ENCODE assay signal across 8 cellular contexts in genomic region chr19:48752511-48753365, GRCh38. TPM values are rescaled to one million over a fixed set of nuclear protein-coding genes. Genes with fewer than 3 reads are reported as not detected.
DNase-seq lines count a peak whose midpoint lies in the region; ATAC-seq and TF ChIP-seq lines count a peak whose summit lies in the region.

TSS of gene FUT1 (minus strand) at chr19:48752641. CDS start at chr19:48751281, 1,360 bp downstream.

- peak; percentile 79 for ATAC-seq in activated T-helper 17 cell treated with anti-CD3 and anti-CD28 coated beads, Interleukin-2, amount 50 U/mL, for 72 hours (replicated peaks)
- ATAC-seq in HG02973 (IDR thresholded peaks at IDR 0.05; ENCODE audit: unreplicated experiment) (no peak), GM19452 (IDR thresholded peaks at IDR 0.05; ENCODE audit: unreplicated experiment) (no peak)

- peak within 1 kb of the TSS; percentile 73 for H2AFZ ChIP-seq in neuron (ENCODE audit: low read depth, low read length)

- no peak for TF ChIP-seq CTCF in foreskin fibroblast (IDR thresholded peaks at IDR 0.05; ENCODE audit: low read depth, low read length)

- no peaks in the 10 kb centered on the region for H3K36me3 ChIP-seq in neuron (ENCODE audit: insufficient read depth, low read length)

- H3K4me3 Mint-ChIP-seq in activated T-helper 17 cell treated with anti-CD3 and anti-CD28 coated beads, Interleukin-2, amount 50 U/mL, for 72 hours = peak within 1 kb of the TSS; percentile 78

- no peak within 1 kb of the TSS for H3K27ac Mint-ChIP-seq in activated T-helper 17 cell treated with anti-CD3 and anti-CD28 coated beads, Interleukin-2, amount 50 U/mL, for 72 hours

- peaks cover 10% of the 10 kb centered on the region for H3K4me1 ChIP-seq in neuron (ENCODE audit: insufficient read depth, low read length)

- H3K27me3 Mint-ChIP-seq in activated T-helper 17 cell treated with anti-CD3 and anti-CD28 coated beads, Interleukin-2, amount 50 U/mL, for 72 hours = peaks cover 10% of the 10 kb centered on the region

- H3K9me3 Mint-ChIP-seq in activated T-helper 17 cell treated with anti-CD3 and anti-CD28 coated beads, Interleukin-2, amount 50 U/mL, for 72 hours = no peaks in the 10 kb centered on the region

- DNase-seq in NCI-H1436 (lab: John Stamatoyannopoulos, UW) (peak; percentile 96), NCI-H1436 treated with DMSO at 0.1 percent for 48 hours (lab: John Stamatoyannopoulos, UW) (no peak), NCI-H2227 treated with DMSO at 0.1 percent for 48 hours (lab: John Stamatoyannopoulos, UW) (peak; percentile 53), foreskin fibroblast (peak in 1 of 2 donors; percentile 49)

- peaks cover 60% of the 10 kb centered on the region for H3K27me3 ChIP-seq in neuron (ENCODE audit: insufficient read depth, low read length)

- H3K36me3 Mint-ChIP-seq in activated T-helper 17 cell treated with anti-CD3 and anti-CD28 coated beads, Interleukin-2, amount 50 U/mL, for 72 hours (ENCODE audit: low read depth) = no peaks in the 10 kb centered on the region

- H3K4me1 Mint-ChIP-seq in activated T-helper 17 cell treated with anti-CD3 and anti-CD28 coated beads, Interleukin-2, amount 50 U/mL, for 72 hours = peaks cover 8% of the 10 kb centered on the region

- H3K4me3 ChIP-seq in foreskin fibroblast (ENCODE audit: low read depth in 1 of 2, low read length in 2 of 2) (peak within 1 kb of the TSS; percentile 9 to 30), neuron (ENCODE audit: low read length) (peak within 1 kb of the TSS; percentile 12)

- H3K9me3 ChIP-seq in neuron (ENCODE audit: low read length) = peaks cover 2% of the 10 kb centered on the region

RNA-seq across cellular contexts. Expression of gene FUT1, which starts in this region (rescaled TPM):
- under 1 TPM; 0.30 to 0.40 TPM for total RNA-seq in activated T-helper 17 cell treated with anti-CD3 and anti-CD28 coated beads, Interleukin-2, amount 50 U/mL, for 72 hours

Comparison
In these comparisons a context has a peak if more than half of its experiments do, and no peak if none do; other contexts are left out.
1. Peak in ATAC-seq in activated T-helper 17 cell treated with anti-CD3 and anti-CD28 coated beads, Interleukin-2, amount 50 U/mL, for 72 hours; RNA of the gene not detected or under 1 TPM.